Comparison of ENCODE assay signal across 8 cellular contexts in the genomic region with DNA sequence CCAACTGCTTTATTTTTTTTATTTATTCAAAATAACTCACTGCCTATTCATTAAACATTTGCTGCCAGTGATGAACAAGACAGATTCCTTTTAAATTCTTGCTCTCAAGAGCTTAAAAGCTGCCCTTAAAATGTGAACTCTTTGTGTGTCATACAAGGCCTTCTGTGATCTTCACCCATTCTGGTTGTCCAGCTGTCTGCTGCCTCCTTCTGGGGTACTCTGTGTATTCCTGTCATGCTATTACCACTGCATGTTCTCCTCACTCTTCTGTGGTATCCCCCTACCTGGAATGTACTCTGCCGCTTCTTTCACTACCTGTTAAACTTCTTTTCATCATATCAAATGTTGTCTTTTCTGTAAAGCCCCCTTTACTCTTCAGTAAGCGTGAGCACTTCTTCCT.
DNase-seq lines count a peak whose midpoint lies in the region; ATAC-seq and TF ChIP-seq lines count a peak whose summit lies in the region.
"Had no signal": no experiment of that assay in that cellular context is flagged by ENCODE, and none has a peak within 500 bp of the region (broad histone marks: within the 10 kb centered on the region; RNA-seq: fewer than 3 reads in every experiment).

No MANE protein-coding gene starts in this region.

- no peaks in the 10 kb centered on the region for H3K9me3 ChIP-seq in skeletal muscle tissue (ENCODE audit: control insufficient read depth in 3 of 3, low read length in 3 of 3)

- H3K27me3 ChIP-seq in foreskin keratinocyte, result no peaks in the 10 kb centered on the region
- H3K27me3 ChIP-seq in skeletal muscle tissue (ENCODE audit: control insufficient read depth in 3 of 3, insufficient read depth in 3 of 3, low read length in 3 of 3), result no peaks in the 10 kb centered on the region

- H3K9ac ChIP-seq in skeletal muscle tissue (ENCODE audit: low read depth in 1 of 3, low read length in 3 of 3), result no peak overlapping the region

- H3K27ac ChIP-seq in foreskin keratinocyte, result no peak overlapping the region
- H3K27ac ChIP-seq in skeletal muscle tissue (ENCODE audit: low read depth, low read length), result peak overlapping the region; percentile 39

- peaks cover 0 to 3% (median 0%) of the 10 kb centered on the region in 3 donors for H3K36me3 ChIP-seq in skeletal muscle tissue (ENCODE audit: control insufficient read depth in 3 of 3, insufficient read depth in 3 of 3, low read length in 3 of 3)

- peak; percentile 32 for TF ChIP-seq CTCF in foreskin keratinocyte (conservative IDR thresholded peaks at IDR 0.05)

- H3K4me1 ChIP-seq in foreskin keratinocyte (peaks cover 13% of the 10 kb centered on the region), skeletal muscle tissue (ENCODE audit: control insufficient read depth in 3 of 3, insufficient read depth in 3 of 3, low read length in 3 of 3) (peaks cover 20 to 23% (median 21%) of the 10 kb centered on the region in 3 donors)

- peak overlapping the region in 1 of 3 donors; percentile 2 for H3K4me3 ChIP-seq in skeletal muscle tissue (ENCODE audit: low read length in 3 of 3)

- peak; percentile 44 for ATAC-seq in GM18498 (IDR thresholded peaks at IDR 0.05; ENCODE audit: unreplicated experiment)
- peak; percentile 55 for ATAC-seq in foreskin keratinocyte

- DNase-seq in OCI-M1 (lab: John Stamatoyannopoulos, UW) (peak; percentile 31), foreskin keratinocyte (no peak), NCI-H1092 treated with DMSO at 0.1 percent for 48 hours (lab: John Stamatoyannopoulos, UW) (no peak), T1000 (lab: John Stamatoyannopoulos, UW) (no peak)
- no peak for DNase-seq in stimulated activated CD4-positive, alpha-beta T cell treated with anti-CD3 and anti-CD28 coated beads, Interleukin-1b, Interleukin-23, amount 100 ng/mL, for 48 hours
- DNase-seq: trophoblast cell had no signal
